ENCODE assay signal across 8 cellular contexts in genomic region chr19:4730740-4731171, GRCh38. TPM values are rescaled to one million over a fixed set of nuclear protein-coding genes. Genes with fewer than 3 reads are reported as not detected.
DNase-seq lines count a peak whose midpoint lies in the region; ATAC-seq, FAIRE-seq and TF ChIP-seq lines count a peak whose summit lies in the region.

No MANE protein-coding gene starts in this region.

- no peaks in the 10 kb centered on the region for H3K36me3 ChIP-seq in right atrium auricular region
- H3K36me3 ChIP-seq in osteoblast (ENCODE audit: insufficient read depth, low read length): no peaks in the 10 kb centered on the region

- H3K4me1 ChIP-seq in right atrium auricular region (peaks cover 0 to 7% of the 10 kb centered on the region in 2 donors), osteoblast (ENCODE audit: insufficient read depth, low read length) (no peaks in the 10 kb centered on the region)

- no peak for FAIRE-seq in GM19239 (lab: Jason Lieb, UNC)

- H3K9me3 ChIP-seq in right atrium auricular region: no peaks in the 10 kb centered on the region
- no peaks in the 10 kb centered on the region for H3K9me3 ChIP-seq in osteoblast (ENCODE audit: low read depth, low read length)

- no peak overlapping the region for H3K27ac ChIP-seq in right atrium auricular region
- H3K27ac ChIP-seq in osteoblast (ENCODE audit: low read depth, low read length): no peak overlapping the region

- intact Hi-C loops in Right ventricle myocardium superior (cut with DNase I): loop anchor here (5.0 kb wide), 2 partner anchors 57 to 72 kb away; no protein-coding TSS in a partner anchor

- H3K4me3 ChIP-seq in right atrium auricular region (no peak overlapping the region), osteoblast (ENCODE audit: insufficient read depth, low read length) (no peak overlapping the region)

- DNase-seq in Right ventricle myocardium superior (no peak), right atrium auricular region (ENCODE audit: low spot score) (no peak), dermis blood vessel endothelial cell (peak; percentile 52), osteoblast (ENCODE audit: insufficient read length, low spot score, missing footprints) (peak; percentile 50), GM19239 (ENCODE audit: insufficient read length, low spot score) (no peak), SIG-M5 (lab: John Stamatoyannopoulos, UW) (no peak)
- peak; percentile 52 to 63 for DNase-seq in activated CD4-positive, alpha-beta T cell treated with anti-CD3 and anti-CD28 coated beads for 24 hours (ENCODE audit: low read depth in 2 of 2)

- H3K4me2 ChIP-seq in osteoblast (ENCODE audit: insufficient read depth, low read length): no peak overlapping the region

- H3K27me3 ChIP-seq in right atrium auricular region: no peaks in the 10 kb centered on the region
- no peaks in the 10 kb centered on the region for H3K27me3 ChIP-seq in osteoblast (ENCODE audit: insufficient read depth, low read length)

- H4K20me1 ChIP-seq in osteoblast (ENCODE audit: insufficient read depth, low read length): no peaks in the 10 kb centered on the region

- ATAC-seq in Right ventricle myocardium superior (ENCODE audit: poor library complexity): peak; percentile 36
- no peak for ATAC-seq in HG02588 (IDR thresholded peaks at IDR 0.05; ENCODE audit: unreplicated experiment)

- no peaks in the 10 kb centered on the region for H3K79me2 ChIP-seq in osteoblast (ENCODE audit: insufficient read depth, low read length)

- TF ChIP-seq CTCF in right atrium auricular region (IDR thresholded peaks at IDR 0.05) (peak in 1 of 2 donors; percentile 56), osteoblast (IDR thresholded peaks at IDR 0.05; ENCODE audit: extremely low read depth, low read depth, low read length) (peak; percentile 51)

- no peak overlapping the region for H2AFZ ChIP-seq in osteoblast (ENCODE audit: low read length)

RNA-seq across cellular contexts. Expression of gene DPP9, which starts 7.1 kb away (rescaled TPM):
- total RNA-seq in Right ventricle myocardium superior (54.0 TPM), right atrium auricular region (10 to 100 TPM; 36.2 to 50.4 TPM), dermis blood vessel endothelial cell (42.9 and 64.4 TPM in 2 replicates), osteoblast (26.5 and 30.4 TPM in 2 replicates)

Comparison
In these comparisons a context has a peak if more than half of its experiments do, and no peak if none do; other contexts are left out.
1. DNase-seq: peak in activated CD4-positive, alpha-beta T cell treated with anti-CD3 and anti-CD28 coated beads for 24 hours (2 of 2), dermis blood vessel endothelial cell (single experiment) and osteoblast (single experiment); none in Right ventricle myocardium superior (single experiment), right atrium auricular region (single experiment), GM19239 (single experiment) and SIG-M5 (single experiment).